ENCODE assay signal across 15 cellular contexts in the genomic region with DNA sequence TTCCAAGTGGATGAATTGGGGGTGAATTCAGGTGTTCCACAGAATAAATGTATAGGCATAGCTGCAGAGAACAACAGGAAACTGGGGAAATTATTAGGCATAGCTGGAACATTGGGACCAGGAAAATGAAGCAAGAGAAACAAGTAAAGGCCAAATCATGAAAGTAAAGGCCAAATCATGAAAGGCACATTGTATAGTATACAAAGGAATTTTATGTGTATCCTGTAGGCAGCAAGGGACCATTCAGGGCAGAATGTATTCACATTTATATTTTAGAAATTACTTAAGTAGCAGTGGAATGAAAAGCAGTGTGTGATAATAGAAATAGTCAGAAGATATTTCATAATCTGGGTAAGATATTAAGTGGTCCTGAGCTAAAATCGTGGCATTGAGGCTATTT.
"Had no signal": no experiment of that assay in that cellular context is flagged by ENCODE, and none has a peak within 500 bp of the region (broad histone marks: within the 10 kb centered on the region; RNA-seq: fewer than 3 reads in every experiment).

No MANE protein-coding gene starts in this region.

- H3K4me3 ChIP-seq: esophagus muscularis mucosa, lower lobe of right lung had no signal

- H3K9me3 ChIP-seq: esophagus muscularis mucosa, lower lobe of right lung had no signal

- ATAC-seq: left cardiac atrium; lower lobe of right lung; naive thymus-derived CD4-positive, alpha-beta T cell; T-cell had no signal

- H3K36me3 Mint-ChIP-seq: type B pancreatic cell had no signal

- H3K27me3 ChIP-seq: esophagus muscularis mucosa had no signal

- H3K36me3 ChIP-seq: esophagus muscularis mucosa, lower lobe of right lung had no signal

- H3K9me3 Mint-ChIP-seq: activated naive CD8-positive, alpha-beta T cell treated with anti-CD3 and anti-CD28 coated beads, Interleukin-2, amount 10 ng/mL, durations not matched to agents 7 days and 5 days; activated T-helper 2 cell treated with anti-CD3 and anti-CD28 coated beads, Interferon-gamma antibody, Interleukin-2, Interleukin-4, amounts not matched to agents 10 μg/mL and 5 μg/mL and 100 μg/mL, durations not matched to agents 14 hours and 24 hours and 36 hours; immature natural killer cell; naive thymus-derived CD4-positive, alpha-beta T cell; T-cell; type B pancreatic cell had no signal

- H3K27ac ChIP-seq: esophagus muscularis mucosa, lower lobe of right lung, VCaP had no signal

- H3K27ac Mint-ChIP-seq: activated T-helper 2 cell treated with anti-CD3 and anti-CD28 coated beads, Interferon-gamma antibody, Interleukin-2, Interleukin-4, amounts not matched to agents 10 μg/mL and 5 μg/mL and 100 μg/mL, durations not matched to agents 14 hours and 24 hours and 36 hours; type B pancreatic cell had no signal

- FAIRE-seq: bronchial epithelial cell, endometrium had no signal

- DNase-seq: activated CD4-positive, alpha-beta T cell treated with anti-CD3 and anti-CD28 coated beads for 4 hours; activated naive CD8-positive, alpha-beta T cell treated with anti-CD3 and anti-CD28 coated beads, Interleukin-2, amount 10 ng/mL, durations not matched to agents 7 days and 5 days; aorta; immature natural killer cell; left cardiac atrium; lower lobe of right lung; naive thymus-derived CD4-positive, alpha-beta T cell; T-cell; T1000 had no signal

- H3K27me3 Mint-ChIP-seq: activated naive CD8-positive, alpha-beta T cell treated with anti-CD3 and anti-CD28 coated beads, Interleukin-2, amount 10 ng/mL, durations not matched to agents 7 days and 5 days; naive thymus-derived CD4-positive, alpha-beta T cell; T-cell; type B pancreatic cell had no signal

- H3K4me3 Mint-ChIP-seq: activated naive CD8-positive, alpha-beta T cell treated with anti-CD3 and anti-CD28 coated beads, Interleukin-2, amount 10 ng/mL, durations not matched to agents 7 days and 5 days; T-cell; type B pancreatic cell had no signal
